Comparison of ENCODE assay signal across 7 cellular contexts in the genomic region with DNA sequence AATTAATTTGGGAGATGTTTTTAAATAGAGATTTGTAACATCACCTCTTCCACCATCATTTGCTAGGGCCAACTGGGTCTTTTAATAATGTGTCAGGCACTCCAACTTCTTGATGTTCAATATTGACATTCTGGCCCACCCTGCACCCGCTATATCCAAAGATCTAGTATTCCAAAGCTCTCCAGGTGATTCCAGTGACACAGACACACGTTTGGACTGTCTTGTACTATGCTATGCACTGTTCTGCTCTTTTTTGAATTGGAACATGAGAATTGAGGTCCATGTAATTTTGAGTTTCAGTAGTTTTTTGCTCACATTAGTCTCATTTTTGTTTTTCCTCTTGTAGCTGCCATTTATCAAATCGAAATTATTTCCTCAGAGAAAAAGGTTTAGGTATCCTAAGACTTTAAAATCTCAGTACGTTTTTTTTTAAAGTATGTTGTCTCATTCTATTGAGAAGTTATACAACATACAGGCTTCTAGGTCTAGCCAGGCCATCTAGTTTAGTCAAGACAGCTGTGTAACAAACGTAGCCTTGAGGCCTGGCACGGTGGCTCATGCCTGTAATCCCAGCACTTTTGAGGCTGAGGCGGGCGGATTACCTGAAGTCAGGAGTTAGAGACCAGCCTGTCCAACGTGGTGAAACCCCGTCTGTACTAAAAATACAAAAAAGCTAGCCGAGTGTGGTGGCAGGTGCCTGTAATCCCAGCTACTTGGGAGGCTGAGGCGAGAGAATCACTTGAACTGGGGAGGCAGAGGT. TPM values are rescaled to one million over a fixed set of nuclear protein-coding genes. Genes with fewer than 3 reads are reported as not detected.
A peak's percentile ranks its signal among the peaks of the same experiment; 100 is the strongest.
DNase-seq lines count a peak whose midpoint lies in the region; ATAC-seq and TF ChIP-seq lines count a peak whose summit lies in the region.

No MANE protein-coding gene starts in this region.

- no peak for TF ChIP-seq EP300 in stomach (IDR thresholded peaks at IDR 0.05)

- intact Hi-C loops in stomach (cut with DNase I; ENCODE audit: low total_unique reads) = no loop called here

- peak overlapping the region; percentile 97 for H3K27ac Mint-ChIP-seq in WTC11

- ATAC-seq in WTC11 = no peak

- POLR2A ChIA-PET in HEK293 (lab: Yijun Ruan, JAX) = interaction anchor here (0.7 to 16.3 kb wide), 3 partner anchors 33 to 206 kb away, joined by 3 to 316 read pairs (median 3); a partner anchor contains a TSS
- POLR2A ChIA-PET in WTC11 (lab: Charles Lee) = interaction anchor here (0.6 to 1.3 kb wide), 3 partner anchors 14 to 38 kb away, joined by 3 to 9 read pairs (median 4); a partner anchor contains a TSS

- H3K4me1 ChIP-seq in HEK293 (ENCODE audit: control insufficient read depth, insufficient read depth, low read length) (peaks cover 12% of the 10 kb centered on the region), stomach (peaks cover 44 to 68% (median 56%) of the 10 kb centered on the region in 4 donors)

- H3K4me3 ChIP-seq in HEK293 (ENCODE audit: low read depth, low read length) (peak overlapping the region; percentile 98), iPS-18c (ENCODE audit: insufficient read depth, low read depth, low read length) (peak overlapping the region; percentile 93; the same call in 1 of the 2 replicates), stomach (peak overlapping the region; percentile 48 to 97 (median 63))

- TF ChIP-seq CTCF in HEK293 (tag by site-specific recombination; IDR thresholded peaks at IDR 0.05) (no peak), WTC11 (IDR thresholded peaks at IDR 0.05) (no peak), stomach (IDR thresholded peaks at IDR 0.05) (no peak)

- WGBS in stomach, 5 donors = 50 to 68% (median 56%) methylated on average over 12 of the region's 12 CpGs

- H3K27me3 ChIP-seq in stomach = no peaks in the 10 kb centered on the region

- peaks cover 26% of the 10 kb centered on the region for H3K4me1 Mint-ChIP-seq in WTC11

- no peaks in the 10 kb centered on the region for H3K27me3 Mint-ChIP-seq in WTC11 (ENCODE audit: low read depth)

- no peaks in the 10 kb centered on the region for H3K9me3 Mint-ChIP-seq in WTC11

- H3K27ac ChIP-seq in HEK293 (ENCODE audit: extremely low read depth, low read depth, low read length) (no peak overlapping the region), stomach (peak overlapping the region; percentile 62 to 100 (median 99))

- peak overlapping the region; percentile 93 for H3K4me3 Mint-ChIP-seq in WTC11

- CTCF ChIA-PET in HEK293 (lab: Yijun Ruan, JAX) (interaction anchor here (0.6 to 2.8 kb wide), 7 partner anchors 20 to 123 kb away, joined by 3 to 9 read pairs (median 3); no protein-coding TSS in a partner anchor), WTC11 (lab: Charles Lee) (interaction anchor here (0.6 kb wide), 1 partner anchor 617 kb away, joined by 4 read pairs; no protein-coding TSS in a partner anchor)

- H3K9me3 ChIP-seq in HEK293 (ENCODE audit: control insufficient read depth, insufficient read depth, low read depth, low read length) = no peaks in the 10 kb centered on the region
- H3K9me3 ChIP-seq in iPS-18c (ENCODE audit: control insufficient read depth, insufficient read depth, low read length) = no peaks in the 10 kb centered on the region
- no peaks in the 10 kb centered on the region for H3K9me3 ChIP-seq in stomach

- TF ChIP-seq POLR2A in stomach (IDR thresholded peaks at IDR 0.05) = no peak

- DNase-seq in WTC11 (ENCODE audit: low spot score) (no peak), stomach (no peak), activated T-cell treated with anti-CD3 and anti-CD28 coated beads for 4 hours (no peak)
- DNase-seq in activated CD4-positive, CD25-positive, alpha-beta regulatory T cell (lab: John Stamatoyannopoulos, UW) = no peak
- no peak for DNase-seq in activated CD4-positive, alpha-beta T cell treated with anti-CD3 and anti-CD28 coated beads, Interleukin-2, amount 50 U/mL, for 1 hour

- H3K36me3 Mint-ChIP-seq in WTC11 = no peaks in the 10 kb centered on the region

- H3K36me3 ChIP-seq in HEK293 (ENCODE audit: control insufficient read depth in 2 of 2, insufficient read depth in 1 of 2, low read length in 2 of 2) = no peaks in the 10 kb centered on the region
- no peaks in the 10 kb centered on the region for H3K36me3 ChIP-seq in stomach

TF ChIP-seq in HEK293, 187 proteins besides CTCF, POLR2A, EP300 and RAD21:
- TF ChIP-seq, protein P1, sequence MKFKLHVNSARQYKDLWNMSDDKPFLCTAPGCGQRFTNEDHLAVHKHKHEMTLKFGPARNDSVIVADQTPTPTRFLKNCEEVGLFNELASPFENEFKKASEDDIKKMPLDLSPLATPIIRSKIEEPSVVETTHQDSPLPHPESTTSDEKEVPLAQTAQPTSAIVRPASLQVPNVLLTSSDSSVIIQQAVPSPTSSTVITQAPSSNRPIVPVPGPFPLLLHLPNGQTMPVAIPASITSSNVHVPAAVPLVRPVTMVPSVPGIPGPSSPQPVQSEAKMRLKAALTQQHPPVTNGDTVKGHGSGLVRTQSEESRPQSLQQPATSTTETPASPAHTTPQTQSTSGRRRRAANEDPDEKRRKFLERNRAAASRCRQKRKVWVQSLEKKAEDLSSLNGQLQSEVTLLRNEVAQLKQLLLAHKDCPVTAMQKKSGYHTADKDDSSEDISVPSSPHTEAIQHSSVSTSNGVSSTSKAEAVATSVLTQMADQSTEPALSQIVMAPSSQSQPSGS (tag by site-specific recombination; IDR thresholded peaks at IDR 0.05; ENCODE audit: low read depth) = no peak
- peak; percentile 81 for TF ChIP-seq ZNF10 (tag by site-specific recombination; IDR thresholded peaks at IDR 0.05)

TF ChIP-seq in WTC11, 78 proteins besides CTCF, POLR2A, EP300 and RAD21:
- TF ChIP-seq ELF4 (CRISPR knock-in tag; IDR thresholded peaks at IDR 0.05; ENCODE audit: low read depth) = no peak

RNA-seq across cellular contexts. Expression of a gene that starts 3.1 kb away (rescaled TPM):
- total RNA-seq in WTC11 (2021) = 9.4 to 10.3 TPM (median 9.7 TPM) in 3 replicates
- 10 to 100 TPM in 3 of 5 donors, 1 to 10 TPM in 2; 2.9 to 23.2 (median 11.1) TPM for total RNA-seq in stomach
- polyA plus RNA-seq in stomach = 1 to 10 TPM; 2.8 to 4.7 (median 3.1) TPM

RNA-seq across cellular contexts. Expression of a gene that starts 39.0 kb away (rescaled TPM):
- 24.7 to 27.3 TPM (median 25.0 TPM) in 3 replicates for total RNA-seq in WTC11 (2021)
- total RNA-seq in stomach = 10 to 100 TPM; 14.2 to 33.0 (median 15.2) TPM
- polyA plus RNA-seq in stomach = 10 to 100 TPM; 16.9 to 24.6 (median 19.6) TPM
